16 cellular contexts compared by ENCODE assay signal in the genomic region with DNA sequence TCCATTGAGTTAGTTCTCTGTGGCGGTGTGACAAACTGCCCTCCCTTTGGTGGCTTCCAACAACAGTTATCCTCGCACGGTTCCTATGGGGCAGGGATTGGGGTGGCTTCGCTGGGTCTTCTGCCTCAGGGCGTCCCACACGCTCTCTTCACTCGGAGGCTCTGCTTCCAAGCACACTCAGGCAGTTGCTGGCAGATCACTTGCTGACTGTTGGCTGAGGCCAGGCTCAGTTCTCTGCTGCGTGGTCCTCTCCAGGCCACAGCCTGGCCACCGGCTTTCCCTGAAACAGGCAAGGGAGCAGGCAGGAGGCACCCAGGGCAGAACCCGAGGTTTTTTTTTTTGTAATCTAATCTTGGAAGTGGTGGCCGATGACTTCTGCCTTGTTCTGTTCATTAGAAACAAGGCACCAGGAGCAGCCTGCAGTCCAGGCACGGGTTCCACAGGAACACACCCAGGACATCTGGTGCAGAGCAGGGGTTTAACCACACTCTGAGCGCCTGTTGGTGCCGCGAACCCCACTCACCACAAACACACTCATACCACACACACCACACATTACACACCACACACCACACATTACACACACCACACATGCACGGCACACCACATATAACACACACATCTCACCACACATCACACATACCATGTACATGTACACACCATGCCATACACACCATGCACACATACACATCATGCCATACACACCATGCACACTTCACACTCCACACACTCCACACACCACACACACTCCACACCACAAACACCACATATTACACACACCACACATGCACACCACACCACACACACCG.
DNase-seq lines count a peak whose midpoint lies in the region; ATAC-seq and TF ChIP-seq lines count a peak whose summit lies in the region.
"Had no signal": no experiment of that assay in that cellular context is flagged by ENCODE, and none has a peak within 500 bp of the region (broad histone marks: within the 10 kb centered on the region; RNA-seq: fewer than 3 reads in every experiment).

No MANE protein-coding gene starts in this region.

- no peak for TF ChIP-seq CTCF in endothelial cell (IDR thresholded peaks at IDR 0.05; ENCODE audit: unreplicated experiment)
- no peak for TF ChIP-seq CTCF in mammary epithelial cell (conservative IDR thresholded peaks at IDR 0.05 in 1 of 2, IDR thresholded peaks at IDR 0.05 in 1 of 2; ENCODE audit: extremely low read depth in 1 of 2, insufficient read depth in 1 of 2, low read depth in 1 of 2, low read length in 2 of 2)

- H3K36me3 Mint-ChIP-seq in activated naive CD8-positive, alpha-beta T cell treated with anti-CD3 and anti-CD28 coated beads, Interleukin-2, amount 10 ng/mL, durations not matched to agents 7 days and 5 days, result no peaks in the 10 kb centered on the region
- H3K36me3 Mint-ChIP-seq in activated naive CD8-positive, alpha-beta T cell treated with anti-CD3 and anti-CD28 coated beads for 36 hours, result no peaks in the 10 kb centered on the region
- H3K36me3 Mint-ChIP-seq in endothelial cell (ENCODE audit: low read depth, unreplicated experiment), result peaks cover 3% of the 10 kb centered on the region
- no peaks in the 10 kb centered on the region for H3K36me3 Mint-ChIP-seq in natural killer cell treated with Interleukin-12 subunit alpha and Interleukin-12 subunit beta and Interleukin-15 and Interleukin-18, amount 100 ng/mL, for 72 hours

- peak overlapping the region; percentile 55 for H3K27ac Mint-ChIP-seq in activated naive CD8-positive, alpha-beta T cell treated with anti-CD3 and anti-CD28 coated beads, Interleukin-2, amount 10 ng/mL, durations not matched to agents 7 days and 5 days
- no peak overlapping the region for H3K27ac Mint-ChIP-seq in activated naive CD8-positive, alpha-beta T cell treated with anti-CD3 and anti-CD28 coated beads for 36 hours
- H3K27ac Mint-ChIP-seq in endothelial cell (ENCODE audit: unreplicated experiment), result peak overlapping the region; percentile 18
- H3K27ac Mint-ChIP-seq in natural killer cell treated with Interleukin-12 subunit alpha and Interleukin-12 subunit beta and Interleukin-15 and Interleukin-18, amount 100 ng/mL, for 72 hours, result no peak overlapping the region
- H3K27ac Mint-ChIP-seq: stimulated activated naive CD8-positive, alpha-beta T cell treated with anti-CD3 and anti-CD28 coated beads, Interleukin-15, Interleukin-2, amounts not matched to agents 100 ng/mL and 50 ng/mL, for 24 hours had no signal

- no TSS peak for BruUV-seq in mammary epithelial cell (replicated peaks; lab: Mats Ljungman, UMichigan)

- H3K23ac ChIP-seq in mesendoderm (ENCODE audit: low read length), result no peak overlapping the region

- CTCF ChIA-PET in mammary epithelial cell (lab: Charles Lee; ENCODE audit: low non-redundant PET), result interaction anchor here (1.0 kb wide), 1 partner anchor 289 kb away, joined by 3 read pairs; no protein-coding TSS in a partner anchor

- H2AFZ ChIP-seq in mammary epithelial cell (ENCODE audit: low read depth, low read length), result no peak overlapping the region

- no peak overlapping the region for H3K27ac ChIP-seq in mesendoderm (ENCODE audit: low read depth, low read length)
- no peak overlapping the region for H3K27ac ChIP-seq in mammary epithelial cell (ENCODE audit: insufficient read depth, low read depth, low read length)
- H3K27ac ChIP-seq: colonic mucosa had no signal

- peak overlapping the region; percentile 20 for H3K4me3 Mint-ChIP-seq in activated naive CD8-positive, alpha-beta T cell treated with anti-CD3 and anti-CD28 coated beads, Interleukin-2, amount 10 ng/mL, durations not matched to agents 7 days and 5 days
- H3K4me3 Mint-ChIP-seq in activated naive CD8-positive, alpha-beta T cell treated with anti-CD3 and anti-CD28 coated beads for 36 hours, result no peak overlapping the region
- H3K4me3 Mint-ChIP-seq in endothelial cell (ENCODE audit: unreplicated experiment), result no peak overlapping the region
- no peak overlapping the region for H3K4me3 Mint-ChIP-seq in natural killer cell treated with Interleukin-12 subunit alpha and Interleukin-12 subunit beta and Interleukin-15 and Interleukin-18, amount 100 ng/mL, for 72 hours
- H3K4me3 Mint-ChIP-seq: stimulated activated naive CD8-positive, alpha-beta T cell treated with anti-CD3 and anti-CD28 coated beads, Interleukin-15, Interleukin-2, amounts not matched to agents 100 ng/mL and 50 ng/mL, for 24 hours had no signal

- H2BK15ac ChIP-seq in mesendoderm (replicated peaks; ENCODE audit: low read depth), result no peak overlapping the region

- ATAC-seq in activated naive CD8-positive, alpha-beta T cell treated with anti-CD3 and anti-CD28 coated beads, Interleukin-2, amount 10 ng/mL, durations not matched to agents 7 days and 5 days (ENCODE audit: low read depth), result no peak
- ATAC-seq in natural killer cell treated with Interleukin-12 subunit alpha and Interleukin-12 subunit beta and Interleukin-15 and Interleukin-18, amount 100 ng/mL, for 72 hours, result no peak
- ATAC-seq in GM21526 (IDR thresholded peaks at IDR 0.05; ENCODE audit: low FRiP score, unreplicated experiment), result no peak

- H3K9ac ChIP-seq in mesendoderm (ENCODE audit: low read length), result no peak overlapping the region
- no peak overlapping the region for H3K9ac ChIP-seq in mammary epithelial cell (ENCODE audit: insufficient read depth, low read length)

- peaks cover 2% of the 10 kb centered on the region for H3K27me3 Mint-ChIP-seq in activated naive CD8-positive, alpha-beta T cell treated with anti-CD3 and anti-CD28 coated beads, Interleukin-2, amount 10 ng/mL, durations not matched to agents 7 days and 5 days
- peaks cover 3% of the 10 kb centered on the region for H3K27me3 Mint-ChIP-seq in activated naive CD8-positive, alpha-beta T cell treated with anti-CD3 and anti-CD28 coated beads for 36 hours
- peaks cover 8% of the 10 kb centered on the region for H3K27me3 Mint-ChIP-seq in endothelial cell (ENCODE audit: unreplicated experiment)
- peaks cover 5 to 10% of the 10 kb centered on the region in 2 donors for H3K27me3 Mint-ChIP-seq in natural killer cell treated with Interleukin-12 subunit alpha and Interleukin-12 subunit beta and Interleukin-15 and Interleukin-18, amount 100 ng/mL, for 72 hours
- H3K27me3 Mint-ChIP-seq: stimulated activated naive CD8-positive, alpha-beta T cell treated with anti-CD3 and anti-CD28 coated beads, Interleukin-15, Interleukin-2, amounts not matched to agents 100 ng/mL and 50 ng/mL, for 24 hours had no signal

- no peak for DNase-seq in activated naive CD8-positive, alpha-beta T cell treated with anti-CD3 and anti-CD28 coated beads, Interleukin-2, amount 10 ng/mL, durations not matched to agents 7 days and 5 days
- DNase-seq in activated naive CD8-positive, alpha-beta T cell treated with anti-CD3 and anti-CD28 coated beads for 36 hours, result no peak
- DNase-seq in endothelial cell (ENCODE audit: low spot score), result peak; percentile 1
- no peak for DNase-seq in mesendoderm
- no peak for DNase-seq in natural killer cell treated with Interleukin-12 subunit alpha and Interleukin-12 subunit beta and Interleukin-15 and Interleukin-18, amount 100 ng/mL, for 72 hours (ENCODE audit: low spot score)
- DNase-seq in mammary epithelial cell, result no peak
- no peak for DNase-seq in NCI-H1417 (lab: John Stamatoyannopoulos, UW)
- DNase-seq: activated CD4-positive, alpha-beta T cell treated with anti-CD3 and anti-CD28 coated beads for 48 hours; colonic mucosa; Karpas-422; midbrain; NCI-H1436; occipital lobe; stimulated activated CD4-positive, alpha-beta T cell treated with anti-CD3 and anti-CD28 coated beads, Interleukin-12 subunit alpha, Interleukin-12 subunit beta, amount 100 ng/mL, for 4 hours had no signal

- dilution Hi-C loops in mammary epithelial cell (cut with HindIII; ENCODE audit: low sequenced_read_pairs), result no loop called here

- H4K5ac ChIP-seq in mesendoderm (ENCODE audit: low read length), result no peak overlapping the region

- intact Hi-C loops in mammary epithelial cell (cut with micrococcal nuclease), result loop anchor here (1.0 kb wide), 2 partner anchors 288 to 317 kb away; no protein-coding TSS in a partner anchor

- no peaks in the 10 kb centered on the region for H4K20me1 ChIP-seq in mammary epithelial cell (ENCODE audit: insufficient read depth, low read length)

- H2BK120ac ChIP-seq in mesendoderm (ENCODE audit: low read depth, low read length), result no peak overlapping the region

- H3K4ac ChIP-seq in mesendoderm (ENCODE audit: low read depth, low read length), result no peak overlapping the region

- H2BK5ac ChIP-seq in mesendoderm (ENCODE audit: low read length), result no peak overlapping the region

- no peaks in the 10 kb centered on the region for H3K9me3 ChIP-seq in mammary epithelial cell (replicated peaks; ENCODE audit: insufficient read depth, low read length)
- H3K9me3 ChIP-seq: colonic mucosa had no signal

- H2AK5ac ChIP-seq in mesendoderm (ENCODE audit: low read length), result no peak overlapping the region

- peaks cover 5% of the 10 kb centered on the region for H3K4me1 Mint-ChIP-seq in activated naive CD8-positive, alpha-beta T cell treated with anti-CD3 and anti-CD28 coated beads, Interleukin-2, amount 10 ng/mL, durations not matched to agents 7 days and 5 days
- peaks cover 4% of the 10 kb centered on the region for H3K4me1 Mint-ChIP-seq in activated naive CD8-positive, alpha-beta T cell treated with anti-CD3 and anti-CD28 coated beads for 36 hours
- peaks cover 3% of the 10 kb centered on the region for H3K4me1 Mint-ChIP-seq in endothelial cell (ENCODE audit: unreplicated experiment)
- peaks cover 5 to 8% of the 10 kb centered on the region in 2 donors for H3K4me1 Mint-ChIP-seq in natural killer cell treated with Interleukin-12 subunit alpha and Interleukin-12 subunit beta and Interleukin-15 and Interleukin-18, amount 100 ng/mL, for 72 hours (ENCODE audit: low read depth in 2 of 2)

- H3K4me1 ChIP-seq in mesendoderm (ENCODE audit: control insufficient read depth, low read depth, low read length) (no peaks in the 10 kb centered on the region), mammary epithelial cell (ENCODE audit: insufficient read depth, low read length) (no peaks in the 10 kb centered on the region)
- H3K4me1 ChIP-seq: colonic mucosa had no signal

- H3K4me2 ChIP-seq in mesendoderm (ENCODE audit: low read length) (no peak overlapping the region), mammary epithelial cell (ENCODE audit: insufficient read depth, low read depth, low read length) (no peak overlapping the region)

- no peak overlapping the region for H3K18ac ChIP-seq in mesendoderm (ENCODE audit: low read length)

- no peaks in the 10 kb centered on the region for H3K79me1 ChIP-seq in mesendoderm (ENCODE audit: low read length)

- H3K36me3 ChIP-seq in mesendoderm (ENCODE audit: control insufficient read depth, insufficient read depth, low read length), result no peaks in the 10 kb centered on the region
- no peaks in the 10 kb centered on the region for H3K36me3 ChIP-seq in mammary epithelial cell (ENCODE audit: insufficient read depth, low read length)
- H3K36me3 ChIP-seq: colonic mucosa had no signal

- POLR2A ChIA-PET in activated naive CD8-positive, alpha-beta T cell treated with anti-CD3 and anti-CD28 coated beads, Interleukin-2, amount 10 ng/mL, durations not matched to agents 7 days and 5 days (lab: Charles Lee), result interaction anchor here (1.3 kb wide), 1 partner anchor 288 kb away, joined by 3 read pairs; no protein-coding TSS in a partner anchor

- peak overlapping the region; percentile 34 for H3K56ac ChIP-seq in mesendoderm (ENCODE audit: low read length)

- H3K4me3 ChIP-seq in mesendoderm (ENCODE audit: low read length) (no peak overlapping the region), mammary epithelial cell (replicated peaks in 1 of 3; ENCODE audit: insufficient read depth in 1 of 3, low read depth in 2 of 3, low read length in 3 of 3) (no peak overlapping the region)
- H3K4me3 ChIP-seq: colonic mucosa had no signal

- no peaks in the 10 kb centered on the region for H3K9me3 Mint-ChIP-seq in activated naive CD8-positive, alpha-beta T cell treated with anti-CD3 and anti-CD28 coated beads, Interleukin-2, amount 10 ng/mL, durations not matched to agents 7 days and 5 days
- no peaks in the 10 kb centered on the region for H3K9me3 Mint-ChIP-seq in activated naive CD8-positive, alpha-beta T cell treated with anti-CD3 and anti-CD28 coated beads for 36 hours
- no peaks in the 10 kb centered on the region for H3K9me3 Mint-ChIP-seq in endothelial cell (ENCODE audit: unreplicated experiment)
- no peaks in the 10 kb centered on the region for H3K9me3 Mint-ChIP-seq in natural killer cell treated with Interleukin-12 subunit alpha and Interleukin-12 subunit beta and Interleukin-15 and Interleukin-18, amount 100 ng/mL, for 72 hours
- H3K9me3 Mint-ChIP-seq: stimulated activated naive CD8-positive, alpha-beta T cell treated with anti-CD3 and anti-CD28 coated beads, Interleukin-15, Interleukin-2, amounts not matched to agents 100 ng/mL and 50 ng/mL, for 24 hours had no signal

- WGBS in mesendoderm (ENCODE audit: extremely low coverage, insufficient coverage, low lambda C conversion rate), result 100% methylated on average over 1 of the region's 17 CpGs
- 87% methylated on average over 9 of the region's 17 CpGs for WGBS in mammary epithelial cell (ENCODE audit: low coverage, missing lambda C conversion rate)

- in situ Hi-C loops in mammary epithelial cell (cut with MboI; ENCODE audit: low sequenced_read_pairs in 2 of 2), result no loop called here

- no peaks in the 10 kb centered on the region for H3K27me3 ChIP-seq in mesendoderm (ENCODE audit: insufficient read depth, low read length, poor library complexity)
- H3K27me3 ChIP-seq in mammary epithelial cell (ENCODE audit: insufficient read depth, low read length), result peaks cover 3% of the 10 kb centered on the region
- H3K27me3 ChIP-seq: colonic mucosa had no signal

- H4K8ac ChIP-seq in mesendoderm (ENCODE audit: low read depth, low read length), result no peak overlapping the region

- H3K79me2 ChIP-seq in mesendoderm (ENCODE audit: control insufficient read depth, insufficient read depth, low read length), result no peaks in the 10 kb centered on the region
- no peaks in the 10 kb centered on the region for H3K79me2 ChIP-seq in mammary epithelial cell (ENCODE audit: insufficient read depth, low read length)

Comparison
In these comparisons a context has a peak if more than half of its experiments do, and no peak if none do; other contexts are left out.
1. H3K27ac Mint-ChIP-seq: peak in activated naive CD8-positive, alpha-beta T cell treated with anti-CD3 and anti-CD28 coated beads, Interleukin-2, amount 10 ng/mL, durations not matched to agents 7 days and 5 days (single experiment) and endothelial cell (single experiment); none in activated naive CD8-positive, alpha-beta T cell treated with anti-CD3 and anti-CD28 coated beads for 36 hours (single experiment) and natural killer cell treated with Interleukin-12 subunit alpha and Interleukin-12 subunit beta and Interleukin-15 and Interleukin-18, amount 100 ng/mL, for 72 hours (0 of 2).